In the genomic region with DNA sequence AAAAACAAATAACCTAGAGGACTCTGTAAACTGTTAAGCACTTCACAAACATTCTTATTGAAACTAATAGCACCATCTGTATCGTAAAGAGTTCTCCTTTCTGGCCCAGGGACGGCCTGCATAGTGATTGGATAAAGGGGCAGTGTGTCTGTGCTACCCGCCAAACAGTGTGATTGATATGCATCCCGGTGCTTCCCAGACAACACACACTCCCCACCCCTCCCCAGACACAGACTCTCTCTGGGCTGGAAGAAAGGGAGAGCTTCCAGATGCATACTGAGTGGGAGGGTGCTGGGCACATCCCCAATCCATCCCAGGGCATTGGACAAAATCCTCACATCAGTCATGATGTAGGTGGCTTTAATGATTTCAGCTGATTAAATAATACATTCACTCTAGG, we compare ENCODE assay signal across 23 cellular contexts. TPM values are rescaled to one million over a fixed set of nuclear protein-coding genes. Genes with fewer than 3 reads are reported as not detected.
DNase-seq lines count a peak whose midpoint lies in the region; ATAC-seq and TF ChIP-seq lines count a peak whose summit lies in the region.
"Had no signal": no experiment of that assay in that cellular context is flagged by ENCODE, and none has a peak within 500 bp of the region (broad histone marks: within the 10 kb centered on the region; RNA-seq: fewer than 3 reads in every experiment).

No MANE protein-coding gene starts in this region.

- H3K9me3 ChIP-seq in thyroid gland, result no peaks in the 10 kb centered on the region
- H3K9me3 ChIP-seq: A549; BLaER1 treated with 17β-estradiol and CSF1 and Interleukin-3, amounts not matched to agents 10 nM and 100 nM had no signal

- 57 to 70% methylated on average over 4 of the region's 4 CpGs for WGBS in thyroid gland, 2 donors

- no peaks in the 10 kb centered on the region for H3K79me2 ChIP-seq in GM23338 (replicated peaks; ENCODE audit: insufficient read depth)

- H3K9me2 ChIP-seq in GM23338 (ENCODE audit: insufficient read depth), result no peaks in the 10 kb centered on the region

- H3K4me3 ChIP-seq in GM23338 (no peak overlapping the region), dorsolateral prefrontal cortex (peak overlapping the region in 2 of 59 donors; percentile 9 to 27), thyroid gland (replicated peaks in 1 of 3) (no peak overlapping the region)
- H3K4me3 ChIP-seq: A549; BLaER1 treated with 17β-estradiol and CSF1 and Interleukin-3, amounts not matched to agents 10 nM and 100 nM had no signal

- H2AFZ ChIP-seq in GM23338, result peak overlapping the region; percentile 5; the same call in 1 of the 2 replicates

- H3K27ac Mint-ChIP-seq in activated CD4-positive, alpha-beta T cell treated with anti-CD3 and anti-CD28 coated beads, Interleukin-2, amount 10 ng/mL, durations not matched to agents 24 days and 14 days, result peak overlapping the region; percentile 91
- H3K27ac Mint-ChIP-seq in GM23338 (no peak overlapping the region), nephron progenitor cell (no peak overlapping the region)
- H3K27ac Mint-ChIP-seq: CD8-positive, alpha-beta memory T cell; H9 had no signal

- TF ChIP-seq POLR2A in thyroid gland (IDR thresholded peaks at IDR 0.05), result no peak

- ATAC-seq in GM23338 (peak; percentile 64), GM18861 (IDR thresholded peaks at IDR 0.05; ENCODE audit: unreplicated experiment) (no peak)
- ATAC-seq: A549 had no signal

- H3K27ac ChIP-seq in GM23338 (ENCODE audit: low read depth) (no peak overlapping the region), dorsolateral prefrontal cortex (peak overlapping the region in 45 of 59 donors; percentile 1 to 79 (median 49)), thyroid gland (no peak overlapping the region)
- H3K27ac ChIP-seq: A549; BLaER1 treated with 17β-estradiol and CSF1 and Interleukin-3, amounts not matched to agents 10 nM and 100 nM; HL-60 had no signal

- no peaks in the 10 kb centered on the region for H3K27me3 Mint-ChIP-seq in activated CD4-positive, alpha-beta T cell treated with anti-CD3 and anti-CD28 coated beads, Interleukin-2, amount 10 ng/mL, durations not matched to agents 24 days and 14 days
- H3K27me3 Mint-ChIP-seq in GM23338 (ENCODE audit: insufficient read depth, low read depth, poor library complexity), result no peaks in the 10 kb centered on the region
- peaks cover 21% of the 10 kb centered on the region for H3K27me3 Mint-ChIP-seq in nephron progenitor cell (ENCODE audit: low read depth, poor library complexity)

- H3K27me3 ChIP-seq in GM23338 (ENCODE audit: insufficient read depth) (no peaks in the 10 kb centered on the region), dorsolateral prefrontal cortex (no peaks in the 10 kb centered on the region), thyroid gland (no peaks in the 10 kb centered on the region)
- H3K27me3 ChIP-seq: BLaER1 treated with 17β-estradiol and CSF1 and Interleukin-3, amounts not matched to agents 10 nM and 100 nM had no signal

- no peak overlapping the region for H3K4me2 ChIP-seq in GM23338
- H3K4me2 ChIP-seq: A549; BLaER1 treated with 17β-estradiol and CSF1 and Interleukin-3, amounts not matched to agents 10 nM and 100 nM had no signal

- no peak for TF ChIP-seq CTCF in GM23338 (conservative IDR thresholded peaks at IDR 0.05; ENCODE audit: low read depth in 2 of 2)
- TF ChIP-seq CTCF in dorsolateral prefrontal cortex (IDR thresholded peaks at IDR 0.05 in 54 of 56, conservative IDR thresholded peaks at IDR 0.05 in 2 of 56; ENCODE audit: low read depth in 1 of 56, partially characterized antibody in 56 of 56), result no peak
- no peak for TF ChIP-seq CTCF in nephron progenitor cell (IDR thresholded peaks at IDR 0.05)
- no peak for TF ChIP-seq CTCF in thyroid gland (IDR thresholded peaks at IDR 0.05)

- peaks cover 3% of the 10 kb centered on the region for H3K9me3 Mint-ChIP-seq in activated CD4-positive, alpha-beta T cell treated with anti-CD3 and anti-CD28 coated beads, Interleukin-2, amount 10 ng/mL, durations not matched to agents 24 days and 14 days
- no peaks in the 10 kb centered on the region for H3K9me3 Mint-ChIP-seq in GM23338
- no peaks in the 10 kb centered on the region for H3K9me3 Mint-ChIP-seq in nephron progenitor cell
- H3K9me3 Mint-ChIP-seq: CD8-positive, alpha-beta memory T cell; H9 had no signal

- peaks cover 63% of the 10 kb centered on the region for H3K36me3 Mint-ChIP-seq in activated CD4-positive, alpha-beta T cell treated with anti-CD3 and anti-CD28 coated beads, Interleukin-2, amount 10 ng/mL, durations not matched to agents 24 days and 14 days (ENCODE audit: low read depth)
- H3K36me3 Mint-ChIP-seq in GM23338 (ENCODE audit: low read depth), result no peaks in the 10 kb centered on the region
- no peaks in the 10 kb centered on the region for H3K36me3 Mint-ChIP-seq in nephron progenitor cell (ENCODE audit: low read depth)

- no peaks in the 10 kb centered on the region for H3K4me1 ChIP-seq in GM23338 (ENCODE audit: insufficient read depth)
- H3K4me1 ChIP-seq in thyroid gland, result no peaks in the 10 kb centered on the region
- H3K4me1 ChIP-seq: A549 had no signal

- H3F3A ChIP-seq in GM23338 (replicated peaks; ENCODE audit: low read depth), result no peaks in the 10 kb centered on the region

- H3K36me3 ChIP-seq in GM23338 (ENCODE audit: insufficient read depth) (no peaks in the 10 kb centered on the region), thyroid gland (no peaks in the 10 kb centered on the region)

- intact Hi-C loops in activated CD4-positive, alpha-beta T cell treated with anti-CD3 and anti-CD28 coated beads, Interleukin-2, amount 10 ng/mL, durations not matched to agents 24 days and 14 days (cut with micrococcal nuclease), result no loop called here
- intact Hi-C loops in dorsolateral prefrontal cortex (cut with DNase I) (no loop called here), thyroid gland (cut with DNase I) (no loop called here)

- H4K20me1 ChIP-seq in GM23338 (replicated peaks; ENCODE audit: insufficient read depth), result no peaks in the 10 kb centered on the region
- H4K20me1 ChIP-seq: BLaER1 treated with 17β-estradiol and CSF1 and Interleukin-3, amounts not matched to agents 10 nM and 100 nM had no signal

- DNase-seq in activated CD4-positive, alpha-beta T cell treated with anti-CD3 and anti-CD28 coated beads, Interleukin-2, amount 10 ng/mL, durations not matched to agents 24 days and 14 days, result no peak
- DNase-seq in activated CD4-positive, alpha-beta T cell treated with anti-CD3 and anti-CD28 coated beads, Interleukin-2, amount 50 U/mL, for 4 hours, result no peak
- peak; percentile 5 for DNase-seq in GM23338 (ENCODE audit: low spot score)
- DNase-seq in dorsolateral prefrontal cortex, result peak in 5 of 10 donors; percentile 17 to 50 (median 45)
- peak; percentile 20 for DNase-seq in nephron progenitor cell
- DNase-seq in thyroid gland, result no peak
- DNase-seq in GDM1 (lab: John Stamatoyannopoulos, UW), result no peak
- DNase-seq: CD8-positive, alpha-beta memory T cell; DMS79; H9; IMR-90; NCI-H1417; NCI-H187 treated with DMSO at 0.1 percent for 48 hours; NCI-H2227 treated with DMSO at 0.1 percent for 48 hours; NCI-H524; PC-3; RPMI8226 had no signal

- H3K4me3 Mint-ChIP-seq in activated CD4-positive, alpha-beta T cell treated with anti-CD3 and anti-CD28 coated beads, Interleukin-2, amount 10 ng/mL, durations not matched to agents 24 days and 14 days, result no peak overlapping the region
- no peak overlapping the region for H3K4me3 Mint-ChIP-seq in GM23338
- no peak overlapping the region for H3K4me3 Mint-ChIP-seq in nephron progenitor cell
- H3K4me3 Mint-ChIP-seq: CD8-positive, alpha-beta memory T cell; H9 had no signal

- H3K4me1 Mint-ChIP-seq in activated CD4-positive, alpha-beta T cell treated with anti-CD3 and anti-CD28 coated beads, Interleukin-2, amount 10 ng/mL, durations not matched to agents 24 days and 14 days, result peaks cover 73% of the 10 kb centered on the region
- H3K4me1 Mint-ChIP-seq in GM23338 (peaks cover 6% of the 10 kb centered on the region; the same call in 2 of the 3 replicates), nephron progenitor cell (peaks cover 22% of the 10 kb centered on the region)

TF ChIP-seq in GM23338, 12 proteins besides CTCF, POLR2A, EP300 and RAD21 (continues in another document):
- no peak for TF ChIP-seq POLR2AphosphoS5 (IDR thresholded peaks at IDR 0.05; ENCODE audit: low read depth)
- no peak for TF ChIP-seq EZH2phosphoT487 (IDR thresholded peaks at IDR 0.05; ENCODE audit: unreplicated experiment)

RNA-seq across cellular contexts. Expression of gene HSD11B1, which starts 3.7 kb away (rescaled TPM):
- 15.1 TPM in 2 replicates for total RNA-seq in activated CD4-positive, alpha-beta T cell treated with anti-CD3 and anti-CD28 coated beads, Interleukin-2, amount 10 ng/mL, durations not matched to agents 24 days and 14 days
- not detected in 2 replicates for total RNA-seq in GM23338 (2014; rRNA removed; shearing (Covaris generic))
- polyA plus RNA-seq in GM23338 (2016; fragmentation: Nextera tagmentation; extraction: Ambion mirVana), result not detected in 2 replicates
- total RNA-seq in dorsolateral prefrontal cortex, result 10 to 100 TPM in 71 of 120 experiments, 1 to 10 TPM in 49; 1.3 to 41.9 (median 12.0) TPM
- 10 to 100 TPM in 1 of 4 donors, 1 to 10 TPM in 3; 1.1 to 20.7 (median 2.4) TPM for total RNA-seq in thyroid gland
- total RNA-seq: H9, PC-3 had no signal
- polyA plus RNA-seq: A549 had no signal

RNA-seq across cellular contexts. Expression of gene G0S2, which starts 33.1 kb away (rescaled TPM):
- 449 and 477 TPM in 2 replicates for total RNA-seq in activated CD4-positive, alpha-beta T cell treated with anti-CD3 and anti-CD28 coated beads, Interleukin-2, amount 10 ng/mL, durations not matched to agents 24 days and 14 days
- total RNA-seq in GM23338 (2014; rRNA removed; shearing (Covaris generic)), result 0.43 and 3.2 TPM in 2 replicates
- 6.0 and 8.2 TPM in 2 replicates for polyA plus RNA-seq in GM23338 (2016; fragmentation: Nextera tagmentation; extraction: Ambion mirVana)
- total RNA-seq in dorsolateral prefrontal cortex (10 to 100 TPM in 9 of 120 experiments, 1 to 10 TPM in 103, under 1 TPM in 8; 0.54 to 40.5 (median 2.6) TPM), thyroid gland (10 to 100 TPM in 2 of 4 donors, 1 to 10 TPM in 2; 6.5 to 43.7 (median 10.7) TPM)
- total RNA-seq: HT1080 had no signal
- polyA plus RNA-seq: CD8-positive, alpha-beta memory T cell had no signal

RNA-seq across cellular contexts. Expression of gene TRAF3IP3, which starts 47.6 kb away (rescaled TPM):
- 392 and 394 TPM in 2 replicates for total RNA-seq in activated CD4-positive, alpha-beta T cell treated with anti-CD3 and anti-CD28 coated beads, Interleukin-2, amount 10 ng/mL, durations not matched to agents 24 days and 14 days
- not detected in 2 replicates for total RNA-seq in GM23338 (2014; rRNA removed; shearing (Covaris generic))
- 0.26 TPM in 1 of 2 replicates, not detected in the other for polyA plus RNA-seq in GM23338 (2016; fragmentation: Nextera tagmentation; extraction: Ambion mirVana)
- total RNA-seq in dorsolateral prefrontal cortex (1 to 10 TPM in 114 of 120 experiments, under 1 TPM in 6; 0.23 to 8.8 (median 2.7) TPM), thyroid gland (1 to 10 TPM in 3 of 4 donors, under 1 TPM in 1; 0.93 to 2.8 (median 2.3) TPM)
- total RNA-seq: H9, HT1080, M059J, PC-3 had no signal
- polyA plus RNA-seq: A549 had no signal

RNA-seq across cellular contexts. Expression of gene LAMB3, which starts 56.1 kb away (rescaled TPM):
- 20.3 and 21.0 TPM in 2 replicates for total RNA-seq in activated CD4-positive, alpha-beta T cell treated with anti-CD3 and anti-CD28 coated beads, Interleukin-2, amount 10 ng/mL, durations not matched to agents 24 days and 14 days
- total RNA-seq in GM23338 (2014; rRNA removed; shearing (Covaris generic)), result 0.52 and 0.93 TPM in 2 replicates
- polyA plus RNA-seq in GM23338 (2016; fragmentation: Nextera tagmentation; extraction: Ambion mirVana), result 0.05 and 0.19 TPM in 2 replicates
- total RNA-seq in dorsolateral prefrontal cortex (10 to 100 TPM in 24 of 120 experiments, 1 to 10 TPM in 96; 1.9 to 18.4 (median 7.0) TPM), thyroid gland (1 to 10 TPM in 3 of 4 donors, under 1 TPM in 1; 0.56 to 5.6 (median 2.7) TPM)

Comparison
In these comparisons a context has a peak if more than half of its experiments do, and no peak if none do; other contexts are left out.
1. DNase-seq: peak in GM23338 (single experiment) and nephron progenitor cell (single experiment); none in activated CD4-positive, alpha-beta T cell treated with anti-CD3 and anti-CD28 coated beads, Interleukin-2, amount 10 ng/mL, durations not matched to agents 24 days and 14 days (single experiment), activated CD4-positive, alpha-beta T cell treated with anti-CD3 and anti-CD28 coated beads, Interleukin-2, amount 50 U/mL, for 4 hours (0 of 2), thyroid gland (0 of 2) and GDM1 (single experiment).
2. H3K27ac ChIP-seq: peak in dorsolateral prefrontal cortex (45 of 59); none in GM23338 (single experiment) and thyroid gland (0 of 3).
3. RNA of gene G0S2, which starts 33.1 kb away (total RNA-seq): 449 to 477 TPM in activated CD4-positive, alpha-beta T cell treated with anti-CD3 and anti-CD28 coated beads, Interleukin-2, amount 10 ng/mL, durations not matched to agents 24 days and 14 days; 6.5 to 43.7 TPM in thyroid gland, 0.43 to 3.2 TPM in GM23338 and 0.54 to 40.5 TPM in dorsolateral prefrontal cortex; every median in the first group is over 10 times any median in the second.
4. RNA of gene TRAF3IP3, which starts 47.6 kb away (total RNA-seq): 392 to 394 TPM in activated CD4-positive, alpha-beta T cell treated with anti-CD3 and anti-CD28 coated beads, Interleukin-2, amount 10 ng/mL, durations not matched to agents 24 days and 14 days; 0.23 to 8.8 TPM in dorsolateral prefrontal cortex, 0.93 to 2.8 TPM in thyroid gland and not detected in GM23338; every median in the first group is over 10 times any median in the second.